Comparison of ENCODE assay signal across 24 cellular contexts in genomic region chr9:35448511-35448910, GRCh38. TPM values are rescaled to one million over a fixed set of nuclear protein-coding genes. Genes with fewer than 3 reads are reported as not detected.
DNase-seq lines count a peak whose midpoint lies in the region; ATAC-seq and TF ChIP-seq lines count a peak whose summit lies in the region.
"Had no signal": no experiment of that assay in that cellular context is flagged by ENCODE, and none has a peak within 500 bp of the region (broad histone marks: within the 10 kb centered on the region; RNA-seq: fewer than 3 reads in every experiment).

No MANE protein-coding gene starts in this region.

- intact Hi-C loops in left lung (cut with DNase I), result no loop called here
- intact Hi-C loops in upper lobe of right lung (cut with DNase I), result no loop called here
- intact Hi-C loops in natural killer cell (cut with micrococcal nuclease), result no loop called here

- H3K27me3 Mint-ChIP-seq in natural killer cell (ENCODE audit: low read depth in 2 of 2), result peaks cover 25 to 58% of the 10 kb centered on the region in 2 donors

- no peaks in the 10 kb centered on the region for H3K79me2 ChIP-seq in Karpas-422 (ENCODE audit: low read length)

- H3K9me3 Mint-ChIP-seq in natural killer cell, result no peaks in the 10 kb centered on the region

- no peaks in the 10 kb centered on the region for H3K36me3 ChIP-seq in Karpas-422 (ENCODE audit: insufficient read depth, low read length)
- H3K36me3 ChIP-seq in left lung, result no peaks in the 10 kb centered on the region
- no peaks in the 10 kb centered on the region for H3K36me3 ChIP-seq in upper lobe of right lung
- H3K36me3 ChIP-seq: SJSA1 had no signal

- no peaks in the 10 kb centered on the region for H3K36me3 Mint-ChIP-seq in natural killer cell
- H3K36me3 Mint-ChIP-seq: CD4-positive, alpha-beta memory T cell had no signal

- no peak overlapping the region for H3K4me3 Mint-ChIP-seq in natural killer cell
- H3K4me3 Mint-ChIP-seq: CD4-positive, alpha-beta memory T cell had no signal

- DNase-seq in Karpas-422, result peak; percentile 11
- DNase-seq in choroid plexus epithelial cell (ENCODE audit: low read depth), result peak; percentile 60
- no peak for DNase-seq in left lung
- DNase-seq in upper lobe of right lung, result no peak
- no peak for DNase-seq in erythroblast (lab: John Stamatoyannopoulos, UW)
- DNase-seq in NOMO-1 treated with dmso at 0.1 percent for 144 hours (lab: John Stamatoyannopoulos, UW; ENCODE audit: unreplicated experiment), result no peak
- no peak for DNase-seq in natural killer cell
- DNase-seq: C1 segment of cervical spinal cord; CD4-positive, alpha-beta memory T cell; COR-L47; DMS 273 treated with DMSO at 0.1 percent for 48 hours; DMS79; GF-D8; IMR-90; KG1; MM.1S; NCI-H2029; NCI-H446; NCI-H524 treated with DMSO at 0.1 percent for 48 hours; NCI-H774; PC-9 had no signal

- no peak for TF ChIP-seq POLR2A in erythroblast (IDR thresholded peaks at IDR 0.05; ENCODE audit: low read length)

- no peaks in the 10 kb centered on the region for H4K20me1 ChIP-seq in Karpas-422 (ENCODE audit: insufficient read depth, low read depth, low read length)

- H3K27ac ChIP-seq in Karpas-422 (ENCODE audit: low read length), result no peak overlapping the region
- H3K27ac ChIP-seq in left lung, result no peak overlapping the region
- H3K27ac ChIP-seq in upper lobe of right lung, result no peak overlapping the region
- H3K27ac ChIP-seq: PC-9, SJSA1 had no signal

- no peak overlapping the region for H3K4me3 ChIP-seq in Karpas-422 (ENCODE audit: low read length)
- no peak overlapping the region for H3K4me3 ChIP-seq in choroid plexus epithelial cell (ENCODE audit: low read depth, low read length)
- H3K4me3 ChIP-seq in left lung, result no peak overlapping the region
- no peak overlapping the region for H3K4me3 ChIP-seq in upper lobe of right lung
- H3K4me3 ChIP-seq: PC-9, SJSA1 had no signal

- no peaks in the 10 kb centered on the region for H3K4me1 Mint-ChIP-seq in natural killer cell
- H3K4me1 Mint-ChIP-seq: CD4-positive, alpha-beta memory T cell had no signal

- TF ChIP-seq CTCF in choroid plexus epithelial cell (conservative IDR thresholded peaks at IDR 0.05; ENCODE audit: low read depth, low read length) (no peak), left lung (IDR thresholded peaks at IDR 0.05) (no peak), upper lobe of right lung (IDR thresholded peaks at IDR 0.05) (no peak), natural killer cell (IDR thresholded peaks at IDR 0.05) (no peak)

- no peaks in the 10 kb centered on the region for H3K9me2 ChIP-seq in Karpas-422 (replicated peaks; ENCODE audit: insufficient read depth, low read length)

- ATAC-seq in left lung (peak; percentile 15), upper lobe of right lung (peak; percentile 54), natural killer cell (no peak)
- ATAC-seq: HCT116, Right ventricle myocardium inferior had no signal

- no peak overlapping the region for H2AFZ ChIP-seq in Karpas-422 (ENCODE audit: low read length)
- H2AFZ ChIP-seq: PC-9 had no signal

- H3K9ac ChIP-seq in Karpas-422 (ENCODE audit: low read length), result no peak overlapping the region

- no peak overlapping the region for H3K27ac Mint-ChIP-seq in natural killer cell
- H3K27ac Mint-ChIP-seq: CD4-positive, alpha-beta memory T cell had no signal

- H3K4me1 ChIP-seq in Karpas-422 (ENCODE audit: low read length) (no peaks in the 10 kb centered on the region), left lung (no peaks in the 10 kb centered on the region), upper lobe of right lung (no peaks in the 10 kb centered on the region)
- H3K4me1 ChIP-seq: SJSA1 had no signal

- H3K9me3 ChIP-seq in Karpas-422 (ENCODE audit: low read length) (no peaks in the 10 kb centered on the region), left lung (no peaks in the 10 kb centered on the region), upper lobe of right lung (no peaks in the 10 kb centered on the region)
- H3K9me3 ChIP-seq: SJSA1 had no signal

- no peaks in the 10 kb centered on the region for H3K27me3 ChIP-seq in Karpas-422 (ENCODE audit: low read length)
- H3K27me3 ChIP-seq in left lung, result no peaks in the 10 kb centered on the region
- no peaks in the 10 kb centered on the region for H3K27me3 ChIP-seq in upper lobe of right lung

- H3K4me2 ChIP-seq in Karpas-422 (ENCODE audit: low read depth, low read length, poor library complexity, severe bottlenecking), result no peak overlapping the region
- H3K4me2 ChIP-seq: PC-9 had no signal

RNA-seq across cellular contexts. Expression of gene RUSC2, which starts 41.4 kb away (rescaled TPM):
- not detected in 2 replicates for total RNA-seq in Karpas-422 (2014; rRNA removed; shearing (Covaris generic); ENCODE audit: low replicate concordance)
- 10 to 100 TPM; 28.2 to 32.2 TPM for total RNA-seq in left lung
- 31.5 TPM for total RNA-seq in upper lobe of right lung
- total RNA-seq in natural killer cell, result 1 to 10 TPM; 2.0 to 7.9 (median 2.5) TPM

Comparison
In these comparisons a context has a peak if more than half of its experiments do, and no peak if none do; other contexts are left out.
1. DNase-seq: peak in Karpas-422 (single experiment) and choroid plexus epithelial cell (single experiment); none in left lung (0 of 2), upper lobe of right lung (single experiment), erythroblast (0 of 2), NOMO-1 treated with dmso at 0.1 percent for 144 hours (single experiment) and natural killer cell (single experiment).
2. ATAC-seq: peak in left lung (single experiment) and upper lobe of right lung (single experiment); none in natural killer cell (0 of 3).